In genomic region chr7:6589151-6589828, GRCh38 we compare ENCODE assay signal across 8 cellular contexts. TPM values are rescaled to one million over a fixed set of nuclear protein-coding genes. Genes with fewer than 3 reads are reported as not detected.
DNase-seq lines count a peak whose midpoint lies in the region; ATAC-seq and TF ChIP-seq lines count a peak whose summit lies in the region.

No MANE protein-coding gene starts in this region.

- H3K27ac ChIP-seq in DOHH2 (ENCODE audit: low read depth, low read length), result 0 out of 2 replicates have a peak overlapping the region, but pooled peaks have one; percentile 4
- H3K27ac ChIP-seq in Peyer's patch, result peak overlapping the region in 3 of 4 donors; percentile 83 to 97 (median 95)
- H3K27ac ChIP-seq in psoas muscle, result peak overlapping the region; percentile 89

- H3F3A ChIP-seq in DOHH2 (ENCODE audit: control insufficient read depth, insufficient read depth), result peaks cover under 1% of the 10 kb centered on the region

- H3K9me2 ChIP-seq in DOHH2 (replicated peaks; ENCODE audit: control insufficient read depth, low read length), result no peaks in the 10 kb centered on the region

- H3K36me3 ChIP-seq in DOHH2 (ENCODE audit: control insufficient read depth, low read length), result peaks cover 77% of the 10 kb centered on the region
- H3K36me3 ChIP-seq in Peyer's patch, result peaks cover 0 to 45% (median 0%) of the 10 kb centered on the region in 3 donors
- peaks cover 6 to 82% of the 10 kb centered on the region in 2 donors for H3K36me3 ChIP-seq in psoas muscle (ENCODE audit: insufficient read depth in 1 of 2, low read depth in 1 of 2)

- TF ChIP-seq CTCF in DOHH2 (IDR thresholded peaks at IDR 0.05; ENCODE audit: low read depth, low read length, poor library complexity, severe bottlenecking) (peak; percentile 32), Peyer's patch (IDR thresholded peaks at IDR 0.05) (no peak), epithelial cell of esophagus (IDR thresholded peaks at IDR 0.05; ENCODE audit: insufficient read depth, low read depth, low read length, missing control alignments) (no peak), psoas muscle (IDR thresholded peaks at IDR 0.05) (no peak)

- H3K79me2 ChIP-seq in DOHH2 (ENCODE audit: control insufficient read depth, low read length), result peaks cover 37% of the 10 kb centered on the region

- H3K9me3 ChIP-seq in DOHH2 (ENCODE audit: control insufficient read depth, insufficient read depth, low read length) (no peaks in the 10 kb centered on the region), Peyer's patch (no peaks in the 10 kb centered on the region), psoas muscle (no peaks in the 10 kb centered on the region)

- WGBS in psoas muscle, 3 donors, result 41 to 65% (median 46%) methylated on average over 13 to 22 of the region's 22 CpGs

- DNase-seq in Peyer's patch, result no peak
- DNase-seq in epithelial cell of esophagus (ENCODE audit: low read depth), result no peak
- DNase-seq in psoas muscle, result no peak
- no peak for DNase-seq in Ammon's horn (ENCODE audit: low spot score)
- no peak for DNase-seq in COLO829 (ENCODE audit: low spot score)
- no peak for DNase-seq in mesenteric fat pad (ENCODE audit: low spot score)
- no peak for DNase-seq in dermis blood vessel endothelial cell

- no peak for TF ChIP-seq POLR2A in Peyer's patch (IDR thresholded peaks at IDR 0.05)

- peak overlapping the region; percentile 78 for H3K4me2 ChIP-seq in DOHH2 (ENCODE audit: low read length)

- H3K4me3 ChIP-seq in DOHH2 (ENCODE audit: low read length) (peak overlapping the region; percentile 97), Peyer's patch (peak overlapping the region; percentile 59 to 90 (median 76)), epithelial cell of esophagus (ENCODE audit: low read length) (peak overlapping the region; percentile 19), psoas muscle (peak overlapping the region; percentile 97)

- intact Hi-C loops in psoas muscle (cut with DNase I), result loop anchor here in 1 of 2 donors (2.0 kb wide), 1 partner anchor 50 kb away; no protein-coding TSS in a partner anchor

- peaks cover 8% of the 10 kb centered on the region; the same call in 1 of the 2 replicates for H4K20me1 ChIP-seq in DOHH2 (ENCODE audit: control insufficient read depth, insufficient read depth, low read depth, low read length)

- H3K27me3 ChIP-seq in DOHH2 (ENCODE audit: control insufficient read depth, low read length) (no peaks in the 10 kb centered on the region), Peyer's patch (no peaks in the 10 kb centered on the region), psoas muscle (ENCODE audit: insufficient read depth in 3 of 3, low read length in 2 of 3) (no peaks in the 10 kb centered on the region)

- no peak for ATAC-seq in psoas muscle

- H3K4me1 ChIP-seq in DOHH2 (ENCODE audit: control insufficient read depth, low read length), result peaks cover 21% of the 10 kb centered on the region
- peaks cover 0 to 17% (median 11%) of the 10 kb centered on the region in 4 donors for H3K4me1 ChIP-seq in Peyer's patch
- peaks cover 14% of the 10 kb centered on the region for H3K4me1 ChIP-seq in psoas muscle

RNA-seq across cellular contexts. Expression of gene INTS15, which starts 0.5 kb away (rescaled TPM):
- total RNA-seq in Peyer's patch (10 to 100 TPM; 34.0 to 95.7 (median 53.0) TPM), psoas muscle (10 to 100 TPM; 14.1 to 26.3 (median 21.3) TPM), mesenteric fat pad (26.2 TPM), dermis blood vessel endothelial cell (13.1 and 14.5 TPM in 2 replicates)
- polyA plus RNA-seq in psoas muscle, result 10 to 100 TPM; 20.3 to 46.0 (median 25.6) TPM

RNA-seq across cellular contexts. Expression of gene ZDHHC4, which starts 12.0 kb away (rescaled TPM):
- total RNA-seq in Peyer's patch (10 to 100 TPM; 29.6 to 52.0 (median 44.8) TPM), psoas muscle (10 to 100 TPM; 46.7 to 60.1 (median 56.1) TPM), mesenteric fat pad (53.9 TPM), dermis blood vessel endothelial cell (37.1 and 49.2 TPM in 2 replicates)
- 100 to 1,000 TPM in 1 of 3 donors, 10 to 100 TPM in 2; 60.0 to 112 (median 78.1) TPM for polyA plus RNA-seq in psoas muscle

RNA-seq across cellular contexts. Expression of gene ZNF853, which starts 26.1 kb away (rescaled TPM):
- 1 to 10 TPM; 1.1 to 8.3 (median 2.5) TPM for total RNA-seq in Peyer's patch
- total RNA-seq in psoas muscle, result 10 to 100 TPM in 3 of 4 donors, 1 to 10 TPM in 1; 7.0 to 10.5 (median 10.4) TPM
- polyA plus RNA-seq in psoas muscle, result 1 to 10 TPM; 4.4 to 7.8 (median 6.7) TPM
- 4.1 TPM for total RNA-seq in mesenteric fat pad
- 0.93 and 1.0 TPM in 2 replicates for total RNA-seq in dermis blood vessel endothelial cell

RNA-seq across cellular contexts. Expression of gene GRID2IP, which starts 38.0 kb away (rescaled TPM):
- under 1 TPM in 3 of 4 donors, not detected in 1; 0.40 to 0.95 (median 0.88) TPM for total RNA-seq in Peyer's patch
- under 1 TPM in 1 of 4 donors, not detected in 3; 0.06 TPM for total RNA-seq in psoas muscle
- under 1 TPM in 2 of 3 donors, not detected in 1; 0.01 to 0.03 TPM for polyA plus RNA-seq in psoas muscle
- not detected for total RNA-seq in mesenteric fat pad
- 0.05 TPM in 1 of 2 replicates, not detected in the other for total RNA-seq in dermis blood vessel endothelial cell

RNA-seq across cellular contexts. Expression of gene ZNF316, which starts 47.8 kb away (rescaled TPM):
- total RNA-seq in Peyer's patch (10 to 100 TPM; 21.7 to 51.2 (median 39.2) TPM), psoas muscle (10 to 100 TPM; 13.9 to 21.7 (median 19.2) TPM), mesenteric fat pad (27.7 TPM), dermis blood vessel endothelial cell (18.4 and 25.9 TPM in 2 replicates)
- polyA plus RNA-seq in psoas muscle, result 10 to 100 TPM in 2 of 3 donors, 1 to 10 TPM in 1; 9.4 to 17.8 (median 12.7) TPM

Comparison
In these comparisons a context has a peak if more than half of its experiments do, and no peak if none do; other contexts are left out.
1. H3K27ac ChIP-seq: peak in every context shown above with its lines; median percentile 95 in Peyer's patch; 89 in psoas muscle; 4 in DOHH2.
2. H3K4me3 ChIP-seq: peak in every context shown above with its lines; median percentile 97 in DOHH2; 97 in psoas muscle; 76 in Peyer's patch; 19 in epithelial cell of esophagus.